ENCODE assay signal across 11 cellular contexts in genomic region chr13:46598820-46599180, GRCh38. TPM values are rescaled to one million over a fixed set of nuclear protein-coding genes. Genes with fewer than 3 reads are reported as not detected.
DNase-seq lines count a peak whose midpoint lies in the region; ATAC-seq and TF ChIP-seq lines count a peak whose summit lies in the region.
"Had no signal": no experiment of that assay in that cellular context is flagged by ENCODE, and none has a peak within 500 bp of the region (broad histone marks: within the 10 kb centered on the region; RNA-seq: fewer than 3 reads in every experiment).

No MANE protein-coding gene starts in this region.

- intact Hi-C loops in activated B cell treated with CpG ODN at 0.5 μM for 24 hours (cut with micrococcal nuclease): loop anchor here (1.0 to 5.0 kb wide), 5 partner anchors 10 to 416 kb away; partner anchors contain the start of genes LCP1 and LRCH1
- intact Hi-C loops in left lung (cut with DNase I): no loop called here

- H2AFZ ChIP-seq in neuronal stem cell (ENCODE audit: low read length): no peak overlapping the region

- no peaks in the 10 kb centered on the region for H3K36me3 Mint-ChIP-seq in activated B cell treated with CpG ODN at 0.5 μM for 24 hours (ENCODE audit: low read depth)

- no peak overlapping the region for H2BK12ac ChIP-seq in neuronal stem cell (ENCODE audit: low read length)

- WGBS in neuronal stem cell (ENCODE audit: extremely low coverage in 2 of 2, insufficient read length in 2 of 2, insufficient replicate concordance in 1 of 2), 2 donors: no CpG with 5 or more reads among the region's 2 CpGs

- no peak overlapping the region for H4K8ac ChIP-seq in neuronal stem cell (ENCODE audit: low read depth, low read length)

- H4K20me1 ChIP-seq in BLaER1: peaks cover 25% of the 10 kb centered on the region

- CTCF ChIA-PET in activated B cell treated with CpG ODN at 0.5 μM for 24 hours (lab: Charles Lee): no interaction called here

- POLR2A ChIA-PET in activated B cell treated with CpG ODN at 0.5 μM for 24 hours (lab: Charles Lee): interaction anchor here (0.6 kb wide), 1 partner anchor 24 kb away, joined by 5 read pairs; no protein-coding TSS in a partner anchor

- ATAC-seq in GM18907 (IDR thresholded peaks at IDR 0.05; ENCODE audit: unreplicated experiment) (peak; percentile 43), HG02870 (IDR thresholded peaks at IDR 0.05; ENCODE audit: unreplicated experiment) (peak; percentile 64), activated B cell treated with CpG ODN at 0.5 μM for 24 hours (ENCODE audit: low read depth) (peak; percentile 5), left lung (no peak)

- H3K4me3 ChIP-seq in BLaER1 (peak overlapping the region; percentile 58), neuronal stem cell (ENCODE audit: low read length in 2 of 2) (no peak overlapping the region), left lung (no peak overlapping the region)

- H3K18ac ChIP-seq in neuronal stem cell (ENCODE audit: low read length): no peak overlapping the region

- H2BK15ac ChIP-seq in neuronal stem cell (ENCODE audit: low read length): no peak overlapping the region

- H3K27ac ChIP-seq in BLaER1 (peak overlapping the region; percentile 93), neuronal stem cell (replicated peaks; ENCODE audit: low read length) (no peak overlapping the region), left lung (peak overlapping the region in 1 of 2 donors; percentile 66)

- H3K4ac ChIP-seq in neuronal stem cell (ENCODE audit: low read length): no peak overlapping the region

- peak overlapping the region; percentile 86 for H3K27ac Mint-ChIP-seq in activated B cell treated with CpG ODN at 0.5 μM for 24 hours

- no peak overlapping the region for H2AK5ac ChIP-seq in neuronal stem cell (ENCODE audit: low read depth, low read length)

- no peaks in the 10 kb centered on the region for H3K9me3 Mint-ChIP-seq in activated B cell treated with CpG ODN at 0.5 μM for 24 hours

- H3K23ac ChIP-seq in neuronal stem cell (ENCODE audit: low read depth, low read length, poor library complexity): no peak overlapping the region

- peak overlapping the region; percentile 78 for H3K9ac ChIP-seq in BLaER1
- no peak overlapping the region for H3K9ac ChIP-seq in neuronal stem cell (ENCODE audit: low read depth, low read length, poor library complexity)

- no peaks in the 10 kb centered on the region for H3K27me3 Mint-ChIP-seq in activated B cell treated with CpG ODN at 0.5 μM for 24 hours

- H2BK5ac ChIP-seq in neuronal stem cell (ENCODE audit: low read length): no peak overlapping the region

- no peaks in the 10 kb centered on the region for H3K27me3 ChIP-seq in BLaER1
- no peaks in the 10 kb centered on the region for H3K27me3 ChIP-seq in neuronal stem cell (ENCODE audit: control insufficient read depth in 3 of 3, insufficient read depth in 3 of 3, low read depth in 1 of 3, low read length in 3 of 3)
- H3K27me3 ChIP-seq in left lung: no peaks in the 10 kb centered on the region

- no peak overlapping the region for H4K91ac ChIP-seq in neuronal stem cell (ENCODE audit: low read depth, low read length, poor library complexity)

- H3K4me2 ChIP-seq in BLaER1 (peak overlapping the region; percentile 77), neuronal stem cell (ENCODE audit: insufficient read depth, low read length, poor library complexity, severe bottlenecking) (no peak overlapping the region)

- H3K79me1 ChIP-seq in neuronal stem cell (ENCODE audit: low read depth, low read length): no peaks in the 10 kb centered on the region

- peaks cover 93% of the 10 kb centered on the region for H3K4me1 Mint-ChIP-seq in activated B cell treated with CpG ODN at 0.5 μM for 24 hours

- H3K14ac ChIP-seq in neuronal stem cell (ENCODE audit: low read length): no peak overlapping the region

- DNase-seq in activated B cell treated with CpG ODN at 0.5 μM for 24 hours: no peak
- no peak for DNase-seq in neuronal stem cell (ENCODE audit: low spot score)
- DNase-seq in SKM-1 (lab: John Stamatoyannopoulos, UW; ENCODE audit: unreplicated experiment): no peak
- no peak for DNase-seq in left lung
- no peak for DNase-seq in 8988T
- DNase-seq: cortex of kidney, H7, RPMI8226 had no signal

- peaks cover 98% of the 10 kb centered on the region for H3K4me1 ChIP-seq in BLaER1
- H3K4me1 ChIP-seq in neuronal stem cell (ENCODE audit: control insufficient read depth in 2 of 2, insufficient read depth in 1 of 2, low read depth in 1 of 2, low read length in 2 of 2): no peaks in the 10 kb centered on the region
- H3K4me1 ChIP-seq in left lung: peaks cover 0 to 90% of the 10 kb centered on the region in 2 donors

- H3K9me3 ChIP-seq in BLaER1 (no peaks in the 10 kb centered on the region), neuronal stem cell (replicated peaks in 1 of 2; ENCODE audit: control insufficient read depth in 2 of 2, insufficient read depth in 1 of 2, low read depth in 1 of 2, low read length in 2 of 2) (peaks cover 0 to 4% of the 10 kb centered on the region in 2 donors), left lung (no peaks in the 10 kb centered on the region)

- H2BK120ac ChIP-seq in neuronal stem cell (ENCODE audit: low read depth, low read length): no peak overlapping the region

- no peak for TF ChIP-seq CTCF in activated B cell treated with CpG ODN at 0.5 μM for 24 hours (IDR thresholded peaks at IDR 0.05)
- TF ChIP-seq CTCF in left lung (IDR thresholded peaks at IDR 0.05): no peak

- H3K36me3 ChIP-seq in BLaER1 (0 out of 2 replicates have a peak, but pooled peaks cover 4% of the 10 kb centered on the region), neuronal stem cell (replicated peaks in 1 of 2; ENCODE audit: control insufficient read depth in 2 of 2, insufficient read depth in 2 of 2, low read length in 2 of 2) (no peaks in the 10 kb centered on the region), left lung (no peaks in the 10 kb centered on the region)

- peak overlapping the region; percentile 73 for H3K4me3 Mint-ChIP-seq in activated B cell treated with CpG ODN at 0.5 μM for 24 hours

RNA-seq across cellular contexts. Expression of gene LRCH1, which starts 45.8 kb away (rescaled TPM):
- total RNA-seq in activated B cell treated with CpG ODN at 0.5 μM for 24 hours (44.0 and 46.3 TPM in 2 replicates), left lung (10 to 100 TPM; 16.1 to 17.7 TPM)
- 2.3 TPM for polyA plus RNA-seq in neuronal stem cell (2013, experiment 1 of 2)
- polyA plus RNA-seq in neuronal stem cell (2013, experiment 2 of 2): 2.6 TPM
